Comparison of ENCODE assay signal across 12 cellular contexts in genomic region chr16:18802755-18803218, GRCh38. TPM values are rescaled to one million over a fixed set of nuclear protein-coding genes. Genes with fewer than 3 reads are reported as not detected.
DNase-seq lines count a peak whose midpoint lies in the region; ATAC-seq and TF ChIP-seq lines count a peak whose summit lies in the region.
"Had no signal": no experiment of that assay in that cellular context is flagged by ENCODE, and none has a peak within 500 bp of the region (broad histone marks: within the 10 kb centered on the region; RNA-seq: fewer than 3 reads in every experiment).

No MANE protein-coding gene starts in this region.

- H3K9me3 Mint-ChIP-seq in activated naive CD4-positive, alpha-beta T cell treated with anti-CD3 and anti-CD28 coated beads for 36 hours, result no peaks in the 10 kb centered on the region
- no peaks in the 10 kb centered on the region for H3K9me3 Mint-ChIP-seq in stimulated activated naive B cell treated with anti-CD40 and anti-IgM and Interleukin-4, amounts not matched to agents 10 μg/mL and 1 μg/mL and 100 μg/mL, for 72 hours

- POLR2A ChIA-PET in RWPE1 (lab: Yijun Ruan, JAX; ENCODE audit: low non-redundant PET), result no interaction called here

- H3K27me3 Mint-ChIP-seq in activated naive CD4-positive, alpha-beta T cell treated with anti-CD3 and anti-CD28 coated beads for 36 hours (ENCODE audit: low read depth), result no peaks in the 10 kb centered on the region
- peaks cover 0 to 3% of the 10 kb centered on the region in 2 donors for H3K27me3 Mint-ChIP-seq in stimulated activated naive B cell treated with anti-CD40 and anti-IgM and Interleukin-4, amounts not matched to agents 10 μg/mL and 1 μg/mL and 100 μg/mL, for 72 hours

- ATAC-seq in stimulated activated naive B cell treated with anti-CD40 and anti-IgM and Interleukin-4, amounts not matched to agents 10 μg/mL and 1 μg/mL and 100 μg/mL, for 72 hours (replicated peaks), result no peak

- H3K27ac ChIP-seq in RWPE1, result peak overlapping the region; percentile 92
- H3K27ac ChIP-seq in epithelial cell of prostate, result peak overlapping the region; percentile 74

- intact Hi-C loops in activated naive CD4-positive, alpha-beta T cell treated with anti-CD3 and anti-CD28 coated beads for 36 hours (cut with micrococcal nuclease), result no loop called here

- CTCF ChIA-PET in activated naive CD4-positive, alpha-beta T cell treated with anti-CD3 and anti-CD28 coated beads for 36 hours (lab: Charles Lee), result interaction anchor here (0.6 to 4.2 kb wide), 10 partner anchors 11 to 720 kb away, joined by 3 to 19 read pairs (median 6); partner anchors contain the start of gene RPS15A
- CTCF ChIA-PET in RWPE1 (lab: Yijun Ruan, JAX), result interaction anchor here (0.8 to 1.2 kb wide), 2 partner anchors 15 to 151 kb away, joined by 3 read pairs; no protein-coding TSS in a partner anchor

- DNase-seq in activated naive CD4-positive, alpha-beta T cell treated with anti-CD3 and anti-CD28 coated beads for 36 hours, result no peak
- no peak for DNase-seq in activated naive CD4-positive, alpha-beta T cell treated with Interleukin-2 at 50 U/mL for 16 hours
- DNase-seq in RWPE1 (ENCODE audit: low spot score) (no peak), epithelial cell of prostate (ENCODE audit: low read depth, low spot score) (no peak), NOMO-1 treated with dmso at 0.1 percent for 144 hours (lab: John Stamatoyannopoulos, UW; ENCODE audit: unreplicated experiment) (no peak), NCI-H2196 (lab: John Stamatoyannopoulos, UW; ENCODE audit: unreplicated experiment) (no peak), HPDE6-E6E7 (ENCODE audit: extremely low spot score) (no peak)
- DNase-seq in stimulated activated naive B cell treated with anti-CD40 and anti-IgM and Interleukin-4, amounts not matched to agents 10 μg/mL and 1 μg/mL and 100 μg/mL, for 72 hours, result no peak
- DNase-seq: amniotic stem cell, BE2C, NCI-H1417 treated with DMSO at 0.1 percent for 48 hours, occipital lobe had no signal

- peaks cover 49% of the 10 kb centered on the region for H3K4me1 Mint-ChIP-seq in activated naive CD4-positive, alpha-beta T cell treated with anti-CD3 and anti-CD28 coated beads for 36 hours (ENCODE audit: low read depth)
- H3K4me1 Mint-ChIP-seq in stimulated activated naive B cell treated with anti-CD40 and anti-IgM and Interleukin-4, amounts not matched to agents 10 μg/mL and 1 μg/mL and 100 μg/mL, for 72 hours, result peaks cover 20 to 59% of the 10 kb centered on the region in 2 donors

- peaks cover 18% of the 10 kb centered on the region for H3K36me3 Mint-ChIP-seq in activated naive CD4-positive, alpha-beta T cell treated with anti-CD3 and anti-CD28 coated beads for 36 hours (ENCODE audit: low read depth)
- peaks cover 18 to 34% of the 10 kb centered on the region in 2 donors for H3K36me3 Mint-ChIP-seq in stimulated activated naive B cell treated with anti-CD40 and anti-IgM and Interleukin-4, amounts not matched to agents 10 μg/mL and 1 μg/mL and 100 μg/mL, for 72 hours

- peak overlapping the region; percentile 87 for H3K4me3 Mint-ChIP-seq in activated naive CD4-positive, alpha-beta T cell treated with anti-CD3 and anti-CD28 coated beads for 36 hours
- peak overlapping the region in 1 of 2 donors; percentile 95 for H3K4me3 Mint-ChIP-seq in stimulated activated naive B cell treated with anti-CD40 and anti-IgM and Interleukin-4, amounts not matched to agents 10 μg/mL and 1 μg/mL and 100 μg/mL, for 72 hours

- H3K27ac Mint-ChIP-seq in activated naive CD4-positive, alpha-beta T cell treated with anti-CD3 and anti-CD28 coated beads for 36 hours, result peak overlapping the region; percentile 98
- peak overlapping the region; percentile 63 for H3K27ac Mint-ChIP-seq in stimulated activated naive B cell treated with anti-CD40 and anti-IgM and Interleukin-4, amounts not matched to agents 10 μg/mL and 1 μg/mL and 100 μg/mL, for 72 hours

- no peak for TF ChIP-seq CTCF in RWPE1 (conservative IDR thresholded peaks at IDR 0.05; ENCODE audit: low read depth)

RNA-seq across cellular contexts. Expression of gene ARL6IP1, which starts 1.4 kb away (rescaled TPM):
- total RNA-seq in activated naive CD4-positive, alpha-beta T cell treated with anti-CD3 and anti-CD28 coated beads for 36 hours, result 100 to 1,000 TPM; 114 to 123 TPM

RNA-seq across cellular contexts. Expression of gene RPS15A, which starts 12.7 kb away (rescaled TPM):
- 1,000 to 10,000 TPM; 2,432 to 2,476 TPM for total RNA-seq in activated naive CD4-positive, alpha-beta T cell treated with anti-CD3 and anti-CD28 coated beads for 36 hours
